1 cellular context compared by ENCODE assay signal in the genomic region with DNA sequence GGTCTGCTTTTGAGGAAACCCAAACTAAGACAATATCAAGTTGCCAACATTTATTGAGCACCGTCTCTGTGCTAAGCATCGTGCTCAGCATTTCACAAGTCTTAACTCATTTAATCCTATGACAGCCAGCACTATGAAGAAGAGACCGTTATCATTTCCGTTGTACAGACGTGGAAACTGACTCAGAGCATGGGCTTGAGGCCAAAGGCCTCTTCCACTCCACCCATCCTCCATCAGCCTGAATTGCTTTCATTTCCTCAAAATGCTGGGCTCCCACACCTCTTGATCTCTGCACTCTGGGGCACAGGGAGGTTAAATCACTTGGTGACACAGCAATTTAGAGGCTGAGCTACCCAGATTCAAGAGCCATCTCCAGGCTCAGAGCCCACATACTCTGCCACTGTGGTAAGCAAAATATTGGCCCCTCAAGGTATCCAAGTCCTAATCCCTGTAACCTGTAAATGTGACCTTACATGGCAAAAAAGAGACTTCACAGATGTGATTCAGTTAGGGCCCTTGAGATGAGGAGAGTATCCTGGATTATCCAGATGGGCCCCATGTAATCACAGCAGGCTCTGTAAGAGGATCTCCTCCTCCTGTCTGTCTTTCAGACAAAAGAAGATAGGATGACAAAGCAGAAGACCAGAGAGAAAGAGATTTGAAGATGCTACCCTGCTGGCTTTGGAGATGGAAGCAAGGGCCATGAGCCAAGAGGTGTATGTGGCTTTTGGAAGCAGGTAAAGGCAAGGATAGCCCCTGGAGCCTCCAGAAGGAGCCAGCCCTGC.
TF ChIP-seq lines count a peak whose summit lies in the region.

No MANE protein-coding gene starts in this region.

TF ChIP-seq in HepG2, 621 proteins besides CTCF, POLR2A, EP300 and RAD21 (continued from another document and continues in another):
- TF ChIP-seq ZNF800 (CRISPR knock-in tag; IDR thresholded peaks at IDR 0.05) (no peak), ATF3 (CRISPR knock-in tag; IDR thresholded peaks at IDR 0.05) (no peak), HNRNPK (IDR thresholded peaks at IDR 0.05; ENCODE audit: low read depth, low read length, poor library complexity, severe bottlenecking) (no peak), PRDM10 (CRISPR knock-in tag; IDR thresholded peaks at IDR 0.05; ENCODE audit: low read depth) (peak; percentile 44; the same call in 1 of the 2 replicates), ZNF652 (CRISPR knock-in tag; IDR thresholded peaks at IDR 0.05; ENCODE audit: borderline replicate concordance, low read depth) (no peak), ZFP36 (IDR thresholded peaks at IDR 0.05; ENCODE audit: borderline replicate concordance, low read depth, low read length, partially characterized antibody) (no peak), ZNF142 (CRISPR knock-in tag; IDR thresholded peaks at IDR 0.05) (no peak), GMEB1 (CRISPR knock-in tag; IDR thresholded peaks at IDR 0.05; ENCODE audit: borderline replicate concordance) (no peak), GATA4 (IDR thresholded peaks at IDR 0.05; ENCODE audit: borderline replicate concordance, low read depth) (no peak), CCAR2 (optimal IDR thresholded peaks at IDR 0.05; ENCODE audit: low read depth, low read length) (no peak), KAT2B (IDR thresholded peaks at IDR 0.05; ENCODE audit: borderline replicate concordance, low read depth, low read length) (no peak), NFAT5 (CRISPR knock-in tag; IDR thresholded peaks at IDR 0.05) (no peak), HINFP (CRISPR knock-in tag; IDR thresholded peaks at IDR 0.05; ENCODE audit: low read depth) (no peak), ZNF589 (CRISPR knock-in tag; conservative IDR thresholded peaks at IDR 0.05) (no peak), GZF1 (CRISPR knock-in tag; IDR thresholded peaks at IDR 0.05) (no peak), TEAD3 (CRISPR knock-in tag; optimal IDR thresholded peaks at IDR 0.05; ENCODE audit: borderline replicate concordance) (peak; percentile 37), HNF4A (CRISPR knock-in tag; IDR thresholded peaks at IDR 0.05) (peak; percentile 82), TBP (CRISPR knock-in tag; IDR thresholded peaks at IDR 0.05) (no peak), DR1 (CRISPR knock-in tag; IDR thresholded peaks at IDR 0.05) (no peak), ZNF101 (CRISPR knock-in tag; IDR thresholded peaks at IDR 0.05; ENCODE audit: borderline replicate concordance, low read depth) (no peak)
- TF ChIP-seq, protein P1, sequence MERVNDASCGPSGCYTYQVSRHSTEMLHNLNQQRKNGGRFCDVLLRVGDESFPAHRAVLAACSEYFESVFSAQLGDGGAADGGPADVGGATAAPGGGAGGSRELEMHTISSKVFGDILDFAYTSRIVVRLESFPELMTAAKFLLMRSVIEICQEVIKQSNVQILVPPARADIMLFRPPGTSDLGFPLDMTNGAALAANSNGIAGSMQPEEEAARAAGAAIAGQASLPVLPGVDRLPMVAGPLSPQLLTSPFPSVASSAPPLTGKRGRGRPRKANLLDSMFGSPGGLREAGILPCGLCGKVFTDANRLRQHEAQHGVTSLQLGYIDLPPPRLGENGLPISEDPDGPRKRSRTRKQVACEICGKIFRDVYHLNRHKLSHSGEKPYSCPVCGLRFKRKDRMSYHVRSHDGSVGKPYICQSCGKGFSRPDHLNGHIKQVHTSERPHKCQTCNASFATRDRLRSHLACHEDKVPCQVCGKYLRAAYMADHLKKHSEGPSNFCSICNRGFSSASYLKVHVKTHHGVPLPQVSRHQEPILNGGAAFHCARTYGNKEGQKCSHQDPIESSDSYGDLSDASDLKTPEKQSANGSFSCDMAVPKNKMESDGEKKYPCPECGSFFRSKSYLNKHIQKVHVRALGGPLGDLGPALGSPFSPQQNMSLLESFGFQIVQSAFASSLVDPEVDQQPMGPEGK (CRISPR knock-in tag; IDR thresholded peaks at IDR 0.05), result no peak
